In the genomic region with DNA sequence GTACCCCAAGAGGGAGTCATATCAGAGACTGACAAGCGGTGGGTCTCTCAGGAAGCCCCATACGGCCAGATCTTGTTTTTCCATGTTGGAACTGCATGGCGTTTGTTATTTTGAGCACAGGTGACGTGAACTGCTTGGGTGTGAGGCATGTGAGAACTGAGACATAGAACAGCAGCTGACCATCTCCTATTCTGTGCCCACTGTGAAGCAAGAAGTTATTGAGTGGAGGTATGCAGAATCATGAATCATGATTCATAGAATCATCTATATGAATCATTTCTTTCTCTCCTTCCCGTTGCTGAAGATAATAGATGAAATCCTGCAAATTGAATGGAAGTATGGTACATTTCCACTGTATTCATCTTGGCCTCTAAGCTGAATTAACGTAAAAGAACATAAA, we compare ENCODE assay signal across 15 cellular contexts.
"Had no signal": no experiment of that assay in that cellular context is flagged by ENCODE, and none has a peak within 500 bp of the region (broad histone marks: within the 10 kb centered on the region; RNA-seq: fewer than 3 reads in every experiment).

No MANE protein-coding gene starts in this region.

- H3K36me3 ChIP-seq: uterus had no signal

- H3K27me3 ChIP-seq: stomach, uterus had no signal

- ATAC-seq: activated CD8-positive, alpha-beta T cell treated with anti-CD3 and anti-CD28 coated beads, Interleukin-2, amount 10 ng/mL, durations not matched to agents 7 days and 5 days; activated naive CD8-positive, alpha-beta T cell treated with anti-CD3 and anti-CD28 coated beads, Interleukin-2, amount 50 U/mL, for 24 hours; effector memory CD8-positive, alpha-beta T cell; left lobe of liver had no signal

- H3K9me3 Mint-ChIP-seq: central memory CD8-positive, alpha-beta T cell; effector memory CD8-positive, alpha-beta T cell; memory B cell; nephron progenitor cell had no signal

- DNase-seq: activated CD4-positive, alpha-beta T cell treated with anti-CD3 and anti-CD28 coated beads for 4 hours; activated CD8-positive, alpha-beta memory T cell treated with anti-CD3 and anti-CD28 coated beads, Interleukin-2, amount 50 U/mL, for 48 hours; activated CD8-positive, alpha-beta T cell treated with anti-CD3 and anti-CD28 coated beads, Interleukin-2, amount 10 ng/mL, durations not matched to agents 7 days and 5 days; activated naive CD8-positive, alpha-beta T cell treated with anti-CD3 and anti-CD28 coated beads, Interleukin-2, amount 50 U/mL, for 24 hours; effector memory CD8-positive, alpha-beta T cell; foreskin fibroblast; nephron progenitor cell; stimulated activated CD4-positive, alpha-beta T cell treated with anti-CD3 and anti-CD28 coated beads, Interleukin-4, amount 100 ng/mL, for 4 hours; stomach; T1000; uterus had no signal

- H3K27ac Mint-ChIP-seq: activated CD8-positive, alpha-beta T cell treated with anti-CD3 and anti-CD28 coated beads, Interleukin-2, amount 10 ng/mL, durations not matched to agents 7 days and 5 days; activated naive CD8-positive, alpha-beta T cell treated with anti-CD3 and anti-CD28 coated beads, Interleukin-2, amount 50 U/mL, for 24 hours; effector memory CD8-positive, alpha-beta T cell; memory B cell had no signal

- H3K9me3 ChIP-seq: stomach, uterus had no signal

- H3K4me3 ChIP-seq: skin epidermis, stomach, uterus had no signal

- H3K27me3 Mint-ChIP-seq: central memory CD8-positive, alpha-beta T cell; effector memory CD8-positive, alpha-beta T cell; memory B cell had no signal

- H3K27ac ChIP-seq: skin epidermis, stomach, uterus had no signal

- H3K4me3 Mint-ChIP-seq: activated CD8-positive, alpha-beta T cell treated with anti-CD3 and anti-CD28 coated beads, Interleukin-2, amount 10 ng/mL, durations not matched to agents 7 days and 5 days; activated naive CD8-positive, alpha-beta T cell treated with anti-CD3 and anti-CD28 coated beads, Interleukin-2, amount 50 U/mL, for 24 hours; central memory CD8-positive, alpha-beta T cell; effector memory CD8-positive, alpha-beta T cell; memory B cell; nephron progenitor cell had no signal
